21 cellular contexts compared by ENCODE assay signal in genomic region chr18:7524786-7525185, GRCh38. TPM values are rescaled to one million over a fixed set of nuclear protein-coding genes. Genes with fewer than 3 reads are reported as not detected.
DNase-seq lines count a peak whose midpoint lies in the region; ATAC-seq and TF ChIP-seq lines count a peak whose summit lies in the region.
"Had no signal": no experiment of that assay in that cellular context is flagged by ENCODE, and none has a peak within 500 bp of the region (broad histone marks: within the 10 kb centered on the region; RNA-seq: fewer than 3 reads in every experiment).

No MANE protein-coding gene starts in this region.

- H3K27ac Mint-ChIP-seq in activated CD4-positive, alpha-beta T cell treated with anti-CD3 and anti-CD28 coated beads for 36 hours: no peak overlapping the region
- H3K27ac Mint-ChIP-seq: B cell; naive thymus-derived CD4-positive, alpha-beta T cell; stimulated activated naive CD8-positive, alpha-beta T cell treated with anti-CD3 and anti-CD28 coated beads, Interleukin-15, Interleukin-2, amounts not matched to agents 100 ng/mL and 50 ng/mL, for 24 hours had no signal

- ATAC-seq in lower lobe of right lung: peak in 1 of 2 donors; percentile 46
- ATAC-seq in GM18511 (IDR thresholded peaks at IDR 0.05; ENCODE audit: unreplicated experiment): no peak
- no peak for ATAC-seq in activated CD4-positive, alpha-beta T cell treated with anti-CD3 and anti-CD28 coated beads for 36 hours
- ATAC-seq: activated CD4-positive, CD25-positive, alpha-beta regulatory T cell treated with anti-CD3 and anti-CD28 coated beads, Interleukin-2, amount 50 U/mL, for 24 hours; naive thymus-derived CD4-positive, alpha-beta T cell had no signal

- no peaks in the 10 kb centered on the region for H3K27me3 ChIP-seq in HUES64 (ENCODE audit: insufficient read depth, low read length)
- H3K27me3 ChIP-seq in brain microvascular endothelial cell (replicated peaks): no peaks in the 10 kb centered on the region
- no peaks in the 10 kb centered on the region for H3K27me3 ChIP-seq in lower lobe of right lung (ENCODE audit: low read depth)
- H3K27me3 ChIP-seq: SJCRH30 had no signal

- H3K9ac ChIP-seq in HUES64 (ENCODE audit: low read depth, low read length): no peak overlapping the region

- H3K9me3 Mint-ChIP-seq in activated CD4-positive, alpha-beta T cell treated with anti-CD3 and anti-CD28 coated beads for 36 hours (ENCODE audit: low read depth): no peaks in the 10 kb centered on the region
- H3K9me3 Mint-ChIP-seq: stimulated activated naive CD8-positive, alpha-beta T cell treated with anti-CD3 and anti-CD28 coated beads, Interleukin-15, Interleukin-2, amounts not matched to agents 100 ng/mL and 50 ng/mL, for 24 hours had no signal

- POLR2A ChIA-PET in activated CD4-positive, alpha-beta T cell treated with anti-CD3 and anti-CD28 coated beads for 36 hours (lab: Charles Lee): no interaction called here

- H3K4me1 ChIP-seq in HUES64 (ENCODE audit: insufficient read depth, low read length) (peaks cover 27% of the 10 kb centered on the region), lower lobe of right lung (peaks cover 6% of the 10 kb centered on the region)
- H3K4me1 ChIP-seq: prostate gland, SJCRH30 had no signal

- in situ Hi-C loops in brain microvascular endothelial cell (cut with HindIII; ENCODE audit: low pct_ligation_motif_present, low sequenced_read_pairs): no loop called here

- intact Hi-C loops in lower lobe of right lung (cut with DNase I): no loop called here
- intact Hi-C loops in activated CD4-positive, alpha-beta T cell treated with anti-CD3 and anti-CD28 coated beads for 36 hours (cut with DNase I, micrococcal nuclease): no loop called here

- H3K4me3 ChIP-seq in HUES64 (ENCODE audit: low read length) (no peak overlapping the region), brain microvascular endothelial cell (ENCODE audit: low read depth, low read length) (no peak overlapping the region), lower lobe of right lung (no peak overlapping the region)
- H3K4me3 ChIP-seq: prostate gland, SJCRH30 had no signal

- no peaks in the 10 kb centered on the region for H3K36me3 ChIP-seq in HUES64 (ENCODE audit: insufficient read depth, low read length)
- no peaks in the 10 kb centered on the region for H3K36me3 ChIP-seq in brain microvascular endothelial cell (replicated peaks)
- no peaks in the 10 kb centered on the region for H3K36me3 ChIP-seq in lower lobe of right lung
- H3K36me3 ChIP-seq: prostate gland, SJCRH30 had no signal

- no peaks in the 10 kb centered on the region for H3K36me3 Mint-ChIP-seq in activated CD4-positive, alpha-beta T cell treated with anti-CD3 and anti-CD28 coated beads for 36 hours (ENCODE audit: low read depth)
- H3K36me3 Mint-ChIP-seq: naive thymus-derived CD4-positive, alpha-beta T cell had no signal

- H3K4me3 Mint-ChIP-seq in activated CD4-positive, alpha-beta T cell treated with anti-CD3 and anti-CD28 coated beads for 36 hours: no peak overlapping the region
- H3K4me3 Mint-ChIP-seq: B cell; naive thymus-derived CD4-positive, alpha-beta T cell; stimulated activated naive CD8-positive, alpha-beta T cell treated with anti-CD3 and anti-CD28 coated beads, Interleukin-15, Interleukin-2, amounts not matched to agents 100 ng/mL and 50 ng/mL, for 24 hours had no signal

- H3K27ac ChIP-seq in HUES64 (ENCODE audit: low read depth, low read length) (peak overlapping the region; percentile 39; the same call in 1 of the 2 replicates), brain microvascular endothelial cell (no peak overlapping the region), lower lobe of right lung (peak overlapping the region; percentile 53)
- H3K27ac ChIP-seq: prostate gland, SJCRH30 had no signal

- H3K9me3 ChIP-seq in HUES64 (ENCODE audit: insufficient read depth, low read depth, low read length) (no peaks in the 10 kb centered on the region), lower lobe of right lung (no peaks in the 10 kb centered on the region)
- H3K9me3 ChIP-seq: prostate gland, SJCRH30 had no signal

- TF ChIP-seq CTCF in brain microvascular endothelial cell (IDR thresholded peaks at IDR 0.05; ENCODE audit: low read depth, low read length, missing control alignments): no peak
- TF ChIP-seq CTCF in lower lobe of right lung (IDR thresholded peaks at IDR 0.05): no peak

- CTCF ChIA-PET in activated CD4-positive, alpha-beta T cell treated with anti-CD3 and anti-CD28 coated beads for 36 hours (lab: Charles Lee): no interaction called here

- DNase-seq in brain microvascular endothelial cell (peak; percentile 28), lower lobe of right lung (no peak), stromal cell of bone marrow (ENCODE audit: low read depth) (peak; percentile 14), dedifferentiated amniotic fluid mesenchymal stem cell (ENCODE audit: extremely low spot score) (no peak)
- no peak for DNase-seq in activated CD4-positive, alpha-beta T cell treated with anti-CD3 and anti-CD28 coated beads for 36 hours
- DNase-seq: activated gamma-delta T cell; Calu3; dermis blood vessel endothelial cell; GF-D8; hypothalamus; Kasumi-1; naive thymus-derived CD4-positive, alpha-beta T cell; NCI-H1436 treated with DMSO at 0.1 percent for 48 hours; NCI-H446; SJCRH30 had no signal

- no peaks in the 10 kb centered on the region for H3K4me1 Mint-ChIP-seq in activated CD4-positive, alpha-beta T cell treated with anti-CD3 and anti-CD28 coated beads for 36 hours
- H3K4me1 Mint-ChIP-seq: B cell; naive thymus-derived CD4-positive, alpha-beta T cell had no signal

- 86% methylated on average over 1 of the region's 2 CpGs for WGBS in HUES64

- peaks cover 2% of the 10 kb centered on the region for H3K27me3 Mint-ChIP-seq in activated CD4-positive, alpha-beta T cell treated with anti-CD3 and anti-CD28 coated beads for 36 hours
- H3K27me3 Mint-ChIP-seq: B cell; stimulated activated naive CD8-positive, alpha-beta T cell treated with anti-CD3 and anti-CD28 coated beads, Interleukin-15, Interleukin-2, amounts not matched to agents 100 ng/mL and 50 ng/mL, for 24 hours had no signal

RNA-seq across cellular contexts. Expression of gene PTPRM, which starts 42.3 kb away (rescaled TPM):
- polyA plus RNA-seq in HUES64 (2013, experiment 1 of 2): 6.5 TPM
- polyA plus RNA-seq in HUES64 (2013, experiment 2 of 2): 17.2 TPM
- 85.2 TPM for total RNA-seq in lower lobe of right lung
- 10 to 100 TPM in 1 of 2 experiments, 1 to 10 TPM in 1; 6.5 to 14.0 TPM for total RNA-seq in activated CD4-positive, alpha-beta T cell treated with anti-CD3 and anti-CD28 coated beads for 36 hours

Comparison
In these comparisons a context has a peak if more than half of its experiments do, and no peak if none do; other contexts are left out.
1. DNase-seq: peak in brain microvascular endothelial cell (single experiment) and stromal cell of bone marrow (single experiment); none in lower lobe of right lung (single experiment), dedifferentiated amniotic fluid mesenchymal stem cell (single experiment) and activated CD4-positive, alpha-beta T cell treated with anti-CD3 and anti-CD28 coated beads for 36 hours (single experiment).